1 cellular context compared by ENCODE assay signal in the genomic region with DNA sequence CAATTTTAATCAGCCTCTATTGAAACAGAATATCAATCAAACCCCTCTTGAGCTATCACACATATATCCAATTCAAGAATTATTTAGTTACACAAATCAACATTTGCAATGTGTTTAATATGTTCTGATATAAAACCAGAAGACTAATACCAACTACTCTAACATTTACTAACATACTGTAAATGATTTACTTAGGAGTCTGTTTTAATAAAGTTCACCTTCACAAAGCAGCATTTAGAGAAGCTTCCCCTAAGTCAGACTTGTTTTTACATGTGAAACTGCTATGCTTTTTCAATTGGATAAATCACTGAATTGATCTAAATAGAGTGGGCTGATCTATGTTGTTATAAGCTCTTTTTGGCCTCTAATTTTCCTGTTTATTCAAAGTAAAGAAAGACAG.
TF ChIP-seq lines count a peak whose summit lies in the region.

No MANE protein-coding gene starts in this region.

TF ChIP-seq in A549, 52 proteins besides CTCF, POLR2A, EP300 and RAD21 (continued from another document):
- no peak for TF ChIP-seq FOSB (CRISPR knock-in tag; IDR thresholded peaks at IDR 0.05)
